In genomic region chr16:84584678-84585077, GRCh38 we compare ENCODE assay signal across 2 cellular contexts.
TF ChIP-seq lines count a peak whose summit lies in the region.

No MANE protein-coding gene starts in this region.

TF ChIP-seq in HEK293, 187 proteins besides CTCF, POLR2A, EP300 and RAD21:
- TF ChIP-seq ZNF768 (tag by site-specific recombination; IDR thresholded peaks at IDR 0.05) (peak; percentile 64; the same call in 1 of the 2 replicates), ZNF423 (tag by site-specific recombination; IDR thresholded peaks at IDR 0.05) (no peak), ZNF664 (tag by site-specific recombination; IDR thresholded peaks at IDR 0.05) (0 out of 2 replicates have a peak, but pooled peaks have one; percentile 28)

TF ChIP-seq in K562, 482 proteins besides CTCF, POLR2A, EP300 and RAD21 (continues in another document):
- TF ChIP-seq JUNB (CRISPR knock-in tag; conservative IDR thresholded peaks at IDR 0.05) (no peak), ZNF143 (CRISPR knock-in tag; IDR thresholded peaks at IDR 0.05) (no peak), C11orf30 (IDR thresholded peaks at IDR 0.05; ENCODE audit: low read depth) (no peak), PRPF4 (IDR thresholded peaks at IDR 0.05; ENCODE audit: insufficient read depth, low read depth, low read length, poor library complexity, severe bottlenecking) (no peak), SPI1 (IDR thresholded peaks at IDR 0.05; ENCODE audit: borderline replicate concordance, low read depth, low read length) (no peak), MLLT1 (IDR thresholded peaks at IDR 0.05) (no peak), E2F8 (IDR thresholded peaks at IDR 0.05; ENCODE audit: low read depth, partially characterized antibody) (no peak), BRD9 (IDR thresholded peaks at IDR 0.05; ENCODE audit: low read depth, partially characterized antibody) (no peak), POLR2B (IDR thresholded peaks at IDR 0.05; ENCODE audit: low read depth, partially characterized antibody) (no peak), NFIC (IDR thresholded peaks at IDR 0.05) (no peak), KDM1A (IDR thresholded peaks at IDR 0.05) (peak; percentile 38 to 61; a peak in 2 of 4 replicates), ARHGAP35 (IDR thresholded peaks at IDR 0.05; ENCODE audit: partially characterized antibody) (no peak), PML (IDR thresholded peaks at IDR 0.05; ENCODE audit: low read length) (no peak), SAFB2 (IDR thresholded peaks at IDR 0.05; ENCODE audit: borderline replicate concordance, low read depth, low read length, severe bottlenecking) (no peak), RCOR1 (IDR thresholded peaks at IDR 0.05; ENCODE audit: borderline replicate concordance in 1 of 2, low read depth in 2 of 2, low read length in 2 of 2) (peak in 1 of 2 experiments; percentile 2; a peak in 1 of 4 replicates), CC2D1A (IDR thresholded peaks at IDR 0.05) (no peak), HEY1 (CRISPR knock-in tag; IDR thresholded peaks at IDR 0.05; ENCODE audit: borderline replicate concordance) (no peak), PURB (CRISPR knock-in tag; IDR thresholded peaks at IDR 0.05; ENCODE audit: low read depth) (no peak), L3MBTL2 (IDR thresholded peaks at IDR 0.05) (no peak), NR2C1 (IDR thresholded peaks at IDR 0.05) (no peak), NR2C1 (tag; IDR thresholded peaks at IDR 0.05) (no peak), TAF1 (IDR thresholded peaks at IDR 0.05; ENCODE audit: control insufficient read depth, extremely low read depth, insufficient read depth, low read length, severe bottlenecking) (no peak), TEAD4 (IDR thresholded peaks at IDR 0.05; ENCODE audit: low read length) (no peak), TEAD4 (CRISPR knock-in tag; IDR thresholded peaks at IDR 0.05; ENCODE audit: borderline replicate concordance) (no peak), GABPB2 (CRISPR knock-in tag; conservative IDR thresholded peaks at IDR 0.05) (no peak), XRCC5 (IDR thresholded peaks at IDR 0.05; ENCODE audit: low read depth, low read length) (no peak), MYC (IDR thresholded peaks at IDR 0.05; ENCODE audit: low read depth, low read length) (no peak), MYC (CRISPR knock-in tag; IDR thresholded peaks at IDR 0.05; ENCODE audit: borderline replicate concordance, low read depth) (no peak), BCOR (IDR thresholded peaks at IDR 0.05) (peak; percentile 88), CEBPB (tag; IDR thresholded peaks at IDR 0.05) (no peak), ETV5 (CRISPR knock-in tag; IDR thresholded peaks at IDR 0.05; ENCODE audit: low read depth) (no peak), HDAC2 (IDR thresholded peaks at IDR 0.05) (0 out of 2 replicates have a peak, but pooled peaks have one; percentile 27), GATA2 (CRISPR knock-in tag; IDR thresholded peaks at IDR 0.05) (no peak), SRF (CRISPR knock-in tag; IDR thresholded peaks at IDR 0.05) (no peak), SMAD1 (IDR thresholded peaks at IDR 0.05; ENCODE audit: low read depth, low read length, partially characterized antibody) (no peak), CBX8 (IDR thresholded peaks at IDR 0.05; ENCODE audit: borderline replicate concordance, extremely low read depth, low read depth, low read length, poor library complexity, severe bottlenecking) (no peak), KAT2B (IDR thresholded peaks at IDR 0.05; ENCODE audit: low read depth, low read length) (no peak), TRIM28 (IDR thresholded peaks at IDR 0.05) (no peak), NBN (IDR thresholded peaks at IDR 0.05; ENCODE audit: low read depth) (no peak), CHD4 (IDR thresholded peaks at IDR 0.05; ENCODE audit: insufficient read depth, insufficient replicate concordance, low read depth, low read length, poor library complexity, severe bottlenecking) (peak; percentile 40), SMARCA5 (IDR thresholded peaks at IDR 0.05) (peak; percentile 55; the same call in 1 of the 2 replicates), MTA1 (IDR thresholded peaks at IDR 0.05; ENCODE audit: borderline replicate concordance) (no peak), BACH1 (tag; IDR thresholded peaks at IDR 0.05) (no peak), SIRT6 (IDR thresholded peaks at IDR 0.05; ENCODE audit: low read depth, low read length) (no peak), RBM22 (IDR thresholded peaks at IDR 0.05; ENCODE audit: low read depth, low read length, poor library complexity, severe bottlenecking) (no peak), FOXJ2 (tag; IDR thresholded peaks at IDR 0.05) (no peak)
- TF ChIP-seq, protein P1, sequence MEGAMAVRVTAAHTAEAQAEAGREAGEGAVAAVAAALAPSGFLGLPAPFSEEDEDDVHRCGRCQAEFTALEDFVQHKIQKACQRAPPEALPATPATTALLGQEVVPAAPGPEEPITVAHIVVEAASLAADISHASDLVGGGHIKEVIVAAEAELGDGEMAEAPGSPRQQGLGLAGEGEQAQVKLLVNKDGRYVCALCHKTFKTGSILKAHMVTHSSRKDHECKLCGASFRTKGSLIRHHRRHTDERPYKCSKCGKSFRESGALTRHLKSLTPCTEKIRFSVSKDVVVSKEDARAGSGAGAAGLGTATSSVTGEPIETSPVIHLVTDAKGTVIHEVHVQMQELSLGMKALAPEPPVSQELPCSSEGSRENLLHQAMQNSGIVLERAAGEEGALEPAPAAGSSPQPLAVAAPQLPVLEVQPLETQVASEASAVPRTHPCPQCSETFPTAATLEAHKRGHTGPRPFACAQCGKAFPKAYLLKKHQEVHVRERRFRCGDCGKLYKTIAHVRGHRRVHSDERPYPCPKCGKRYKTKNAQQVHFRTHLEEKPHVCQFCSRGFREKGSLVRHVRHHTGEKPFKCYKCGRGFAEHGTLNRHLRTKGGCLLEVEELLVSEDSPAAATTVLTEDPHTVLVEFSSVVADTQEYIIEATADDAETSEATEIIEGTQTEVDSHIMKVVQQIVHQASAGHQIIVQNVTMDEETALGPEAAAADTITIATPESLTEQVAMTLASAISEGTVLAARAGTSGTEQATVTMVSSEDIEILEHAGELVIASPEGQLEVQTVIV (CRISPR knock-in tag; IDR thresholded peaks at IDR 0.05; ENCODE audit: borderline replicate concordance), result no peak
- TF ChIP-seq, protein P2, sequence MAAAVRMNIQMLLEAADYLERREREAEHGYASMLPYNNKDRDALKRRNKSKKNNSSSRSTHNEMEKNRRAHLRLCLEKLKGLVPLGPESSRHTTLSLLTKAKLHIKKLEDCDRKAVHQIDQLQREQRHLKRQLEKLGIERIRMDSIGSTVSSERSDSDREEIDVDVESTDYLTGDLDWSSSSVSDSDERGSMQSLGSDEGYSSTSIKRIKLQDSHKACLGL (CRISPR knock-in tag; IDR thresholded peaks at IDR 0.05; ENCODE audit: borderline replicate concordance, poor library complexity, severe bottlenecking), result no peak
- TF ChIP-seq, protein P3, sequence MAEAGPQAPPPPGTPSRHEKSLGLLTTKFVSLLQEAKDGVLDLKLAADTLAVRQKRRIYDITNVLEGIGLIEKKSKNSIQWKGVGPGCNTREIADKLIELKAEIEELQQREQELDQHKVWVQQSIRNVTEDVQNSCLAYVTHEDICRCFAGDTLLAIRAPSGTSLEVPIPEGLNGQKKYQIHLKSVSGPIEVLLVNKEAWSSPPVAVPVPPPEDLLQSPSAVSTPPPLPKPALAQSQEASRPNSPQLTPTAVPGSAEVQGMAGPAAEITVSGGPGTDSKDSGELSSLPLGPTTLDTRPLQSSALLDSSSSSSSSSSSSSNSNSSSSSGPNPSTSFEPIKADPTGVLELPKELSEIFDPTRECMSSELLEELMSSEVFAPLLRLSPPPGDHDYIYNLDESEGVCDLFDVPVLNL (CRISPR knock-in tag; IDR thresholded peaks at IDR 0.05; ENCODE audit: low read depth), result no peak
- TF ChIP-seq, protein P4, sequence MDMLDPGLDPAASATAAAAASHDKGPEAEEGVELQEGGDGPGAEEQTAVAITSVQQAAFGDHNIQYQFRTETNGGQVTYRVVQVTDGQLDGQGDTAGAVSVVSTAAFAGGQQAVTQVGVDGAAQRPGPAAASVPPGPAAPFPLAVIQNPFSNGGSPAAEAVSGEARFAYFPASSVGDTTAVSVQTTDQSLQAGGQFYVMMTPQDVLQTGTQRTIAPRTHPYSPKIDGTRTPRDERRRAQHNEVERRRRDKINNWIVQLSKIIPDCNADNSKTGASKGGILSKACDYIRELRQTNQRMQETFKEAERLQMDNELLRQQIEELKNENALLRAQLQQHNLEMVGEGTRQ (CRISPR knock-in tag; IDR thresholded peaks at IDR 0.05), result no peak
- TF ChIP-seq, protein P5, sequence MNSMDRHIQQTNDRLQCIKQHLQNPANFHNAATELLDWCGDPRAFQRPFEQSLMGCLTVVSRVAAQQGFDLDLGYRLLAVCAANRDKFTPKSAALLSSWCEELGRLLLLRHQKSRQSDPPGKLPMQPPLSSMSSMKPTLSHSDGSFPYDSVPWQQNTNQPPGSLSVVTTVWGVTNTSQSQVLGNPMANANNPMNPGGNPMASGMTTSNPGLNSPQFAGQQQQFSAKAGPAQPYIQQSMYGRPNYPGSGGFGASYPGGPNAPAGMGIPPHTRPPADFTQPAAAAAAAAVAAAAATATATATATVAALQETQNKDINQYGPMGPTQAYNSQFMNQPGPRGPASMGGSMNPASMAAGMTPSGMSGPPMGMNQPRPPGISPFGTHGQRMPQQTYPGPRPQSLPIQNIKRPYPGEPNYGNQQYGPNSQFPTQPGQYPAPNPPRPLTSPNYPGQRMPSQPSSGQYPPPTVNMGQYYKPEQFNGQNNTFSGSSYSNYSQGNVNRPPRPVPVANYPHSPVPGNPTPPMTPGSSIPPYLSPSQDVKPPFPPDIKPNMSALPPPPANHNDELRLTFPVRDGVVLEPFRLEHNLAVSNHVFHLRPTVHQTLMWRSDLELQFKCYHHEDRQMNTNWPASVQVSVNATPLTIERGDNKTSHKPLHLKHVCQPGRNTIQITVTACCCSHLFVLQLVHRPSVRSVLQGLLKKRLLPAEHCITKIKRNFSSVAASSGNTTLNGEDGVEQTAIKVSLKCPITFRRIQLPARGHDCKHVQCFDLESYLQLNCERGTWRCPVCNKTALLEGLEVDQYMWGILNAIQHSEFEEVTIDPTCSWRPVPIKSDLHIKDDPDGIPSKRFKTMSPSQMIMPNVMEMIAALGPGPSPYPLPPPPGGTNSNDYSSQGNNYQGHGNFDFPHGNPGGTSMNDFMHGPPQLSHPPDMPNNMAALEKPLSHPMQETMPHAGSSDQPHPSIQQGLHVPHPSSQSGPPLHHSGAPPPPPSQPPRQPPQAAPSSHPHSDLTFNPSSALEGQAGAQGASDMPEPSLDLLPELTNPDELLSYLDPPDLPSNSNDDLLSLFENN (IDR thresholded peaks at IDR 0.05; ENCODE audit: low read depth in 2 of 2, low read length in 2 of 2), result no peak
- TF ChIP-seq, protein P6, sequence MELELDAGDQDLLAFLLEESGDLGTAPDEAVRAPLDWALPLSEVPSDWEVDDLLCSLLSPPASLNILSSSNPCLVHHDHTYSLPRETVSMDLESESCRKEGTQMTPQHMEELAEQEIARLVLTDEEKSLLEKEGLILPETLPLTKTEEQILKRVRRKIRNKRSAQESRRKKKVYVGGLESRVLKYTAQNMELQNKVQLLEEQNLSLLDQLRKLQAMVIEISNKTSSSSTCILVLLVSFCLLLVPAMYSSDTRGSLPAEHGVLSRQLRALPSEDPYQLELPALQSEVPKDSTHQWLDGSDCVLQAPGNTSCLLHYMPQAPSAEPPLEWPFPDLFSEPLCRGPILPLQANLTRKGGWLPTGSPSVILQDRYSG (tag; conservative IDR thresholded peaks at IDR 0.05; ENCODE audit: low read depth), result no peak
- TF ChIP-seq, protein P7, sequence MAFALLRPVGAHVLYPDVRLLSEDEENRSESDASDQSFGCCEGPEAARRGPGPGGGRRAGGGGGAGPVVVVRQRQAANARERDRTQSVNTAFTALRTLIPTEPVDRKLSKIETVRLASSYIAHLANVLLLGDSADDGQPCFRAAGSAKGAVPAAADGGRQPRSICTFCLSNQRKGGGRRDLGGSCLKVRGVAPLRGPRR (CRISPR knock-in tag; IDR thresholded peaks at IDR 0.05), result no peak
- TF ChIP-seq, protein P8, sequence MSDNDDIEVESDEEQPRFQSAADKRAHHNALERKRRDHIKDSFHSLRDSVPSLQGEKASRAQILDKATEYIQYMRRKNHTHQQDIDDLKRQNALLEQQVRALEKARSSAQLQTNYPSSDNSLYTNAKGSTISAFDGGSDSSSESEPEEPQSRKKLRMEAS (CRISPR knock-in tag; IDR thresholded peaks at IDR 0.05), result no peak
- TF ChIP-seq, protein P9, sequence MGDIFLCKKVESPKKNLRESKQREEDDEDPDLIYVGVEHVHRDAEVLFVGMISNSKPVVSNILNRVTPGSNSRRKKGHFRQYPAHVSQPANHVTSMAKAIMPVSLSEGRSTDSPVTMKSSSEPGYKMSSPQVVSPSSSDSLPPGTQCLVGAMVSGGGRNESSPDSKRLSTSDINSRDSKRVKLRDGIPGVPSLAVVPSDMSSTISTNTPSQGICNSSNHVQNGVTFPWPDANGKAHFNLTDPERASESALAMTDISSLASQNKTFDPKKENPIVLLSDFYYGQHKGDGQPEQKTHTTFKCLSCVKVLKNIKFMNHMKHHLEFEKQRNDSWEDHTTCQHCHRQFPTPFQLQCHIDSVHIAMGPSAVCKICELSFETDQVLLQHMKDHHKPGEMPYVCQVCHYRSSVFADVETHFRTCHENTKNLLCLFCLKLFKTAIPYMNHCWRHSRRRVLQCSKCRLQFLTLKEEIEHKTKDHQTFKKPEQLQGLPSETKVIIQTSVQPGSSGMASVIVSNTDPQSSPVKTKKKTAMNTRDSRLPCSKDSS (IDR thresholded peaks at IDR 0.05; ENCODE audit: low read depth, partially characterized antibody), result no peak
